Comparison of ENCODE assay signal across 20 cellular contexts in the genomic region with DNA sequence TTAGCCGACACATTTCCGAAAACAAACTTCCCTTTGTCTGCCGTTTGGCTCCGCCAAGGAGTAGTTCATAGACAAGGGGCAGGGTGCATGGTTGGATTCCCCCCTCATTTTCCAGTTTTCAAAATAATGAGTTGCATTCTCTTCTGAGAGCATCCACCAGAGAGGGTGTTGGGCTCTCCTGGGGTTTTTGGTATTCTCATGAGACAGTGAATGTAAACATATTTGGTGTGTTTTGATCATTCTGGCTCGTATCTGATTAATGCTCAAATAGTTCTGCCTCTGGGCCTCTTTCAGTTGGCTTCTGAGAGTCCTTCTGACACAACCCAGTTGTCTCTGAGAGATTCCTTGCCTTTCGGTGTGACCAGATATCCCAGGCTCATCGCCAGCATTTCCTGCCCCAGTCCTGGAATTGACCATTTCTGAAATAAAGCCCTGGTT. TPM values are rescaled to one million over a fixed set of nuclear protein-coding genes. Genes with fewer than 3 reads are reported as not detected.
A peak's percentile ranks its signal among the peaks of the same experiment; 100 is the strongest.
DNase-seq lines count a peak whose midpoint lies in the region; ATAC-seq and TF ChIP-seq lines count a peak whose summit lies in the region.
"Had no signal": no experiment of that assay in that cellular context is flagged by ENCODE, and none has a peak within 500 bp of the region (broad histone marks: within the 10 kb centered on the region; RNA-seq: fewer than 3 reads in every experiment).

No MANE protein-coding gene starts in this region.

- H3K27ac ChIP-seq in rectal smooth muscle tissue (ENCODE audit: low read depth, low read length), result peak overlapping the region; percentile 11
- H3K27ac ChIP-seq: parathyroid adenoma had no signal

- H3K4me1 Mint-ChIP-seq in activated naive CD4-positive, alpha-beta T cell treated with anti-CD3 and anti-CD28 coated beads, Interleukin-2, amount 10 ng/mL, durations not matched to agents 7 days and 5 days, result peaks cover 2% of the 10 kb centered on the region

- no peaks in the 10 kb centered on the region for H3K27me3 ChIP-seq in rectal smooth muscle tissue (ENCODE audit: control insufficient read depth, insufficient read depth, low read length)

- H3K36me3 Mint-ChIP-seq in activated naive CD4-positive, alpha-beta T cell treated with anti-CD3 and anti-CD28 coated beads, Interleukin-2, amount 10 ng/mL, durations not matched to agents 7 days and 5 days, result peaks cover 6% of the 10 kb centered on the region

- H3K27me3 Mint-ChIP-seq in activated naive CD4-positive, alpha-beta T cell treated with anti-CD3 and anti-CD28 coated beads, Interleukin-2, amount 10 ng/mL, durations not matched to agents 7 days and 5 days, result no peaks in the 10 kb centered on the region
- H3K27me3 Mint-ChIP-seq: central memory CD8-positive, alpha-beta T cell; naive thymus-derived CD4-positive, alpha-beta T cell had no signal

- peak; percentile 53 for DNase-seq in AG10803 (ENCODE audit: low read depth)
- DNase-seq in RPMI7951 (ENCODE audit: low read depth), result peak; percentile 51
- peak; percentile 22 for DNase-seq in fibroblast of pulmonary artery (ENCODE audit: low read depth)
- no peak for DNase-seq in NCI-H187 (lab: John Stamatoyannopoulos, UW)
- no peak for DNase-seq in nucleus accumbens (lab: John Stamatoyannopoulos, UW)
- no peak for DNase-seq in activated naive CD4-positive, alpha-beta T cell treated with anti-CD3 and anti-CD28 coated beads, Interleukin-2, amount 10 ng/mL, durations not matched to agents 7 days and 5 days
- DNase-seq: activated CD4-positive, alpha-beta T cell treated with anti-CD3 and anti-CD28 coated beads for 1 hour; activated naive CD4-positive, alpha-beta T cell treated with anti-CD3 and anti-CD28 coated beads, Interleukin-2, amount 50 U/mL, for 16 hours; activated T-cell treated with anti-CD3 and anti-CD28 coated beads, Interleukin-2, amount 50 U/mL, for 48 hours; anterior cingulate cortex; erythroblast; kidney glomerular epithelial cell; naive thymus-derived CD4-positive, alpha-beta T cell; NCI-H1092; NCI-H2029; SHP77 treated with DMSO at 0.1 percent for 48 hours had no signal

- H3K4me1 ChIP-seq in rectal smooth muscle tissue (ENCODE audit: control insufficient read depth, insufficient read depth, low read length), result peaks cover 10% of the 10 kb centered on the region
- H3K4me1 ChIP-seq: parathyroid adenoma had no signal

- no peak overlapping the region for H3K9ac ChIP-seq in rectal smooth muscle tissue (ENCODE audit: low read length)
- H3K9ac ChIP-seq: parathyroid adenoma had no signal

- peaks cover 3% of the 10 kb centered on the region for H3K9me3 Mint-ChIP-seq in activated naive CD4-positive, alpha-beta T cell treated with anti-CD3 and anti-CD28 coated beads, Interleukin-2, amount 10 ng/mL, durations not matched to agents 7 days and 5 days
- H3K9me3 Mint-ChIP-seq: central memory CD8-positive, alpha-beta T cell had no signal

- no peak overlapping the region for H3K4me3 Mint-ChIP-seq in activated naive CD4-positive, alpha-beta T cell treated with anti-CD3 and anti-CD28 coated beads, Interleukin-2, amount 10 ng/mL, durations not matched to agents 7 days and 5 days
- H3K4me3 Mint-ChIP-seq: central memory CD8-positive, alpha-beta T cell; naive thymus-derived CD4-positive, alpha-beta T cell had no signal

- H3K27ac Mint-ChIP-seq in activated naive CD4-positive, alpha-beta T cell treated with anti-CD3 and anti-CD28 coated beads, Interleukin-2, amount 10 ng/mL, durations not matched to agents 7 days and 5 days, result no peak overlapping the region

- ATAC-seq in HG03342 (IDR thresholded peaks at IDR 0.05; ENCODE audit: unreplicated experiment), result no peak
- ATAC-seq: naive thymus-derived CD4-positive, alpha-beta T cell had no signal

- CTCF ChIA-PET in activated naive CD4-positive, alpha-beta T cell treated with anti-CD3 and anti-CD28 coated beads, Interleukin-2, amount 10 ng/mL, durations not matched to agents 7 days and 5 days (lab: Charles Lee), result interaction anchor here (1.5 kb wide), 1 partner anchor 78 kb away, joined by 6 read pairs; no protein-coding TSS in a partner anchor

- H3K4me3 ChIP-seq in AG10803 (ENCODE audit: low read length), result no peak overlapping the region
- no peak overlapping the region for H3K4me3 ChIP-seq in fibroblast of pulmonary artery (replicated peaks; ENCODE audit: low read depth, low read length)
- H3K4me3 ChIP-seq in rectal smooth muscle tissue (ENCODE audit: low read length), result no peak overlapping the region

- no peak for TF ChIP-seq CTCF in AG10803 (conservative IDR thresholded peaks at IDR 0.05; ENCODE audit: low read length)
- no peak for TF ChIP-seq CTCF in fibroblast of pulmonary artery (IDR thresholded peaks at IDR 0.05; ENCODE audit: low read length, missing control alignments)

- no peaks in the 10 kb centered on the region for H3K36me3 ChIP-seq in rectal smooth muscle tissue (ENCODE audit: control insufficient read depth, insufficient read depth, low read length)

RNA-seq across cellular contexts. Expression of gene GRAMD4, which starts 21.7 kb away (rescaled TPM):
- 5.0 and 10.5 TPM in 2 replicates for total RNA-seq in RPMI7951 (2014; rRNA removed; shearing (Covaris generic))

Comparison
In these comparisons a context has a peak if more than half of its experiments do, and no peak if none do; other contexts are left out.
1. DNase-seq: peak in AG10803 (single experiment), RPMI7951 (single experiment) and fibroblast of pulmonary artery (single experiment); none in NCI-H187 (0 of 2), nucleus accumbens (0 of 56) and activated naive CD4-positive, alpha-beta T cell treated with anti-CD3 and anti-CD28 coated beads, Interleukin-2, amount 10 ng/mL, durations not matched to agents 7 days and 5 days (single experiment).